ENCODE assay signal across 11 cellular contexts in genomic region chr1:68000191-68000590, GRCh38.
"Had no signal": no experiment of that assay in that cellular context is flagged by ENCODE, and none has a peak within 500 bp of the region (broad histone marks: within the 10 kb centered on the region; RNA-seq: fewer than 3 reads in every experiment).

No MANE protein-coding gene starts in this region.

- H2AFZ ChIP-seq: GM23248 had no signal

- DNase-seq: GM23248, GOT3, H7, HFFc6, IMR-90, Karpas-422, KBM-7 had no signal

- H3K36me3 ChIP-seq: HAP-1 had no signal

- H3K27ac Mint-ChIP-seq: HFFc6 had no signal

- H3K9me3 ChIP-seq: HAP-1 had no signal

- H3K9ac ChIP-seq: GM23248, KMS-11 had no signal

- H3K27ac ChIP-seq: GM23248, HL-60, KMS-11 had no signal

- H3K4me3 ChIP-seq: GM23248, HAP-1 had no signal

- H3K4me3 Mint-ChIP-seq: HFFc6 had no signal

- ATAC-seq: HCT116 had no signal

- H3K4me1 ChIP-seq: HAP-1 had no signal

- H3K4me2 ChIP-seq: KMS-11 had no signal
